1 cellular context compared by ENCODE assay signal in genomic region chr10:77531441-77532001, GRCh38.
TF ChIP-seq lines count a peak whose summit lies in the region.

No MANE protein-coding gene starts in this region.

TF ChIP-seq in A549, 52 proteins besides CTCF, POLR2A, EP300 and RAD21 (continued from another document):
- TF ChIP-seq HEYL (CRISPR knock-in tag; IDR thresholded peaks at IDR 0.05) (no peak), NR3C1 (IDR thresholded peaks at IDR 0.05) (no peak), PHF8 (IDR thresholded peaks at IDR 0.05; ENCODE audit: borderline replicate concordance, low read depth) (no peak), HMGXB4 (CRISPR knock-in tag; IDR thresholded peaks at IDR 0.05; ENCODE audit: borderline replicate concordance) (no peak), MYC (IDR thresholded peaks at IDR 0.05; ENCODE audit: borderline replicate concordance, low read length) (peak; percentile 83; the same call in 1 of the 2 replicates), KDM5A (IDR thresholded peaks at IDR 0.05) (no peak), REST (IDR thresholded peaks at IDR 0.05) (no peak), TP53 (CRISPR knock-in tag; IDR thresholded peaks at IDR 0.05) (no peak)
- TF ChIP-seq, protein P1, sequence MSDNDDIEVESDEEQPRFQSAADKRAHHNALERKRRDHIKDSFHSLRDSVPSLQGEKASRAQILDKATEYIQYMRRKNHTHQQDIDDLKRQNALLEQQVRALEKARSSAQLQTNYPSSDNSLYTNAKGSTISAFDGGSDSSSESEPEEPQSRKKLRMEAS (IDR thresholded peaks at IDR 0.05) = peak; percentile 96
